12 cellular contexts compared by ENCODE assay signal in genomic region chr10:22323538-22324305, GRCh38. TPM values are rescaled to one million over a fixed set of nuclear protein-coding genes. Genes with fewer than 3 reads are reported as not detected.
DNase-seq lines count a peak whose midpoint lies in the region; ATAC-seq and TF ChIP-seq lines count a peak whose summit lies in the region.
"Had no signal": no experiment of that assay in that cellular context is flagged by ENCODE, and none has a peak within 500 bp of the region (broad histone marks: within the 10 kb centered on the region; RNA-seq: fewer than 3 reads in every experiment).

No MANE protein-coding gene starts in this region.

- H3K4me3 Mint-ChIP-seq in CD4-positive, alpha-beta T cell = peak overlapping the region; percentile 87
- H3K4me3 Mint-ChIP-seq in activated naive CD8-positive, alpha-beta T cell = peak overlapping the region; percentile 93
- peak overlapping the region; percentile 94 for H3K4me3 Mint-ChIP-seq in nephron progenitor cell

- CTCF ChIA-PET in CD4-positive, alpha-beta T cell (lab: Charles Lee) = interaction anchor here (1.5 to 1.6 kb wide), 2 partner anchors 8 to 16 kb away, joined by 4 read pairs; no protein-coding TSS in a partner anchor
- CTCF ChIA-PET in HEK293 (lab: Yijun Ruan, JAX) = interaction anchor here (0.5 to 1.3 kb wide), 7 partner anchors 80 to 577 kb away, joined by 3 to 5 read pairs (median 3); no protein-coding TSS in a partner anchor

- H3K9me3 ChIP-seq in CD4-positive, alpha-beta T cell (ENCODE audit: control insufficient read depth, low read length) = no peaks in the 10 kb centered on the region
- H3K9me3 ChIP-seq in HEK293 (ENCODE audit: control insufficient read depth, insufficient read depth, low read depth, low read length) = no peaks in the 10 kb centered on the region

- peaks cover 61% of the 10 kb centered on the region for H3K27me3 Mint-ChIP-seq in CD4-positive, alpha-beta T cell
- peaks cover 20% of the 10 kb centered on the region for H3K27me3 Mint-ChIP-seq in activated naive CD8-positive, alpha-beta T cell
- peaks cover 57% of the 10 kb centered on the region for H3K27me3 Mint-ChIP-seq in nephron progenitor cell (ENCODE audit: low read depth, poor library complexity)

- DNase-seq in CD4-positive, alpha-beta T cell = no peak
- no peak for DNase-seq in nephron progenitor cell
- DNase-seq in NCI-H1105 treated with DMSO at 0.1 percent for 48 hours (lab: John Stamatoyannopoulos, UW) = no peak
- DNase-seq in ureter (ENCODE audit: low spot score) = no peak
- DNase-seq in NCI-H774 (lab: John Stamatoyannopoulos, UW) = no peak
- DNase-seq in stimulated activated CD4-positive, alpha-beta T cell treated with anti-CD3 and anti-CD28 coated beads, Interleukin-4, amount 100 ng/mL, for 4 hours = no peak
- DNase-seq: activated gamma-delta T cell treated with Interleukin-2 at 50 U/mL for 16 hours had no signal

- POLR2A ChIA-PET in CD4-positive, alpha-beta T cell (lab: Charles Lee) = interaction anchor here (0.7 to 5.9 kb wide), 10 partner anchors 8 to 319 kb away, joined by 3 to 48 read pairs (median 6); partner anchors contain the start of gene COMMD3
- POLR2A ChIA-PET in HEK293 (lab: Yijun Ruan, JAX) = interaction anchor here (0.6 to 2.1 kb wide), 5 partner anchors 8 to 94 kb away, joined by 3 to 9 read pairs (median 6); partner anchors contain the start of gene COMMD3

- no peak for TF ChIP-seq CTCF in CD4-positive, alpha-beta T cell (IDR thresholded peaks at IDR 0.05)
- TF ChIP-seq CTCF in HEK293 (tag by site-specific recombination; IDR thresholded peaks at IDR 0.05) (no peak), nephron progenitor cell (IDR thresholded peaks at IDR 0.05) (no peak)

- peak overlapping the region; percentile 81 for H3K4me3 ChIP-seq in HEK293 (ENCODE audit: low read depth, low read length)

- peaks cover 43% of the 10 kb centered on the region for H3K36me3 Mint-ChIP-seq in CD4-positive, alpha-beta T cell (ENCODE audit: low read depth)
- peaks cover 7% of the 10 kb centered on the region for H3K36me3 Mint-ChIP-seq in activated naive CD8-positive, alpha-beta T cell
- H3K36me3 Mint-ChIP-seq in nephron progenitor cell (ENCODE audit: low read depth) = peaks cover 20% of the 10 kb centered on the region

- H3K9me3 Mint-ChIP-seq in CD4-positive, alpha-beta T cell = no peaks in the 10 kb centered on the region
- no peaks in the 10 kb centered on the region for H3K9me3 Mint-ChIP-seq in activated naive CD8-positive, alpha-beta T cell (ENCODE audit: low read depth)
- no peaks in the 10 kb centered on the region for H3K9me3 Mint-ChIP-seq in nephron progenitor cell

- peaks cover 14% of the 10 kb centered on the region for H3K4me1 ChIP-seq in HEK293 (ENCODE audit: control insufficient read depth, insufficient read depth, low read length)

- H3K27ac Mint-ChIP-seq in CD4-positive, alpha-beta T cell = peak overlapping the region; percentile 83
- peak overlapping the region; percentile 36 for H3K27ac Mint-ChIP-seq in activated naive CD8-positive, alpha-beta T cell
- no peak overlapping the region for H3K27ac Mint-ChIP-seq in nephron progenitor cell

- peaks cover 16 to 22% of the 10 kb centered on the region in 2 experiments; a peak in 2 of 3 replicates for H3K36me3 ChIP-seq in HEK293 (ENCODE audit: control insufficient read depth in 2 of 2, insufficient read depth in 1 of 2, low read length in 2 of 2)

- no peak for ATAC-seq in CD4-positive, alpha-beta T cell (ENCODE audit: poor library complexity)
- ATAC-seq: Panc1 had no signal

- H3K27me3 ChIP-seq in CD4-positive, alpha-beta T cell (ENCODE audit: control insufficient read depth, insufficient read depth, low read length) = peaks cover 27% of the 10 kb centered on the region

- peaks cover 52% of the 10 kb centered on the region for H3K4me1 Mint-ChIP-seq in CD4-positive, alpha-beta T cell (ENCODE audit: low read depth)
- H3K4me1 Mint-ChIP-seq in activated naive CD8-positive, alpha-beta T cell (ENCODE audit: low read depth) = peaks cover 47% of the 10 kb centered on the region
- H3K4me1 Mint-ChIP-seq in nephron progenitor cell = peaks cover 57% of the 10 kb centered on the region

- intact Hi-C loops in CD4-positive, alpha-beta T cell (cut with DNase I, micrococcal nuclease) = loop anchor here (1.0 to 10.0 kb wide), 5 partner anchors 10 to 826 kb away; partner anchors contain the start of genes DNAJC1 (in 1 of the 2) and PIP4K2A (in 1 of the 2)

- H3K27ac ChIP-seq in CD4-positive, alpha-beta T cell (ENCODE audit: low read depth, low read length) = no peak overlapping the region
- no peak overlapping the region for H3K27ac ChIP-seq in HEK293 (ENCODE audit: extremely low read depth, low read depth, low read length)
- H3K27ac ChIP-seq: coronary artery had no signal

TF ChIP-seq in HEK293, 187 proteins besides CTCF, POLR2A, EP300 and RAD21:
- TF ChIP-seq ZBTB49 (tag by site-specific recombination; IDR thresholded peaks at IDR 0.05; ENCODE audit: low read depth) (no peak), ZNF24 (tag by site-specific recombination; IDR thresholded peaks at IDR 0.05) (no peak), OSR2 (tag by site-specific recombination; IDR thresholded peaks at IDR 0.05) (0 out of 2 replicates have a peak, but pooled peaks have one; percentile 36), PRDM6 (tag by site-specific recombination; IDR thresholded peaks at IDR 0.05) (peak; percentile 79), BCL6B (tag by site-specific recombination; IDR thresholded peaks at IDR 0.05) (peak; percentile 61; the same call in 1 of the 2 replicates), ZNF791 (tag by site-specific recombination; IDR thresholded peaks at IDR 0.05) (no peak)

RNA-seq across cellular contexts. Expression of gene BMI1, which starts 2.8 kb away (rescaled TPM):
- total RNA-seq in CD4-positive, alpha-beta T cell = 10 to 100 TPM; 65.4 to 69.3 TPM
- total RNA-seq in ureter = 51.4 TPM

RNA-seq across cellular contexts. Expression of gene COMMD3, which starts 7.5 kb away (rescaled TPM):
- total RNA-seq in CD4-positive, alpha-beta T cell = 10 to 100 TPM; 43.2 to 51.0 TPM
- 63.9 TPM for total RNA-seq in ureter

RNA-seq across cellular contexts. Expression of gene SPAG6, which starts 21.6 kb away (rescaled TPM):
- total RNA-seq in CD4-positive, alpha-beta T cell = not detected
- total RNA-seq in ureter = 2.6 TPM
- total RNA-seq: LHCN-M2 had no signal
